ENCODE assay signal across 22 cellular contexts in genomic region chr12:48822139-48822538, GRCh38.
"Had no signal": no experiment of that assay in that cellular context is flagged by ENCODE, and none has a peak within 500 bp of the region (broad histone marks: within the 10 kb centered on the region; RNA-seq: fewer than 3 reads in every experiment).

No MANE protein-coding gene starts in this region.

- H3K9me3 ChIP-seq: mucosa of descending colon, psoas muscle, sigmoid colon, spleen, thoracic aorta, tibial nerve, upper lobe of right lung, uterus had no signal

- H3K9me3 Mint-ChIP-seq: memory B cell; natural killer cell treated with Interleukin-12 subunit alpha and Interleukin-12 subunit beta and Interleukin-15 and Interleukin-18, amount 100 ng/mL, for 72 hours; stimulated activated memory B cell treated with anti-CD40 and anti-IgM and Interleukin-4, amounts not matched to agents 10 μg/mL and 1 μg/mL and 100 μg/mL, for 72 hours had no signal

- H3K27ac Mint-ChIP-seq: memory B cell; natural killer cell treated with Interleukin-12 subunit alpha and Interleukin-12 subunit beta and Interleukin-15 and Interleukin-18, amount 100 ng/mL, for 72 hours; stimulated activated memory B cell treated with anti-CD40 and anti-IgM and Interleukin-4, amounts not matched to agents 10 μg/mL and 1 μg/mL and 100 μg/mL, for 72 hours had no signal

- H3K4me3 Mint-ChIP-seq: memory B cell; natural killer cell treated with Interleukin-12 subunit alpha and Interleukin-12 subunit beta and Interleukin-15 and Interleukin-18, amount 100 ng/mL, for 72 hours; stimulated activated memory B cell treated with anti-CD40 and anti-IgM and Interleukin-4, amounts not matched to agents 10 μg/mL and 1 μg/mL and 100 μg/mL, for 72 hours had no signal

- DNase-seq: dorsolateral prefrontal cortex; effector CD4-positive, alpha-beta T cell; head of caudate nucleus; mucosa of descending colon; naive B cell; occipital lobe; psoas muscle; right cardiac atrium; sigmoid colon; spleen; stimulated activated CD4-positive, alpha-beta T cell treated with anti-CD3 and anti-CD28 coated beads, Interleukin-4, amount 100 ng/mL, for 4 hours; stimulated activated naive CD8-positive, alpha-beta T cell treated with anti-CD3 and anti-CD28 coated beads, Interleukin-15, Interleukin-2, amounts not matched to agents 100 U/mL and 50 U/mL, for 24 hours; upper lobe of right lung; uterus had no signal

- ATAC-seq: left lobe of liver; natural killer cell treated with Interleukin-12 subunit alpha and Interleukin-12 subunit beta and Interleukin-15 and Interleukin-18, amount 100 ng/mL, for 72 hours; psoas muscle; right cardiac atrium; stimulated activated memory B cell treated with anti-CD40 and anti-IgM and Interleukin-4, amounts not matched to agents 10 μg/mL and 1 μg/mL and 100 μg/mL, for 72 hours; stimulated activated naive CD8-positive, alpha-beta T cell treated with anti-CD3 and anti-CD28 coated beads, Interleukin-15, Interleukin-2, amounts not matched to agents 100 U/mL and 50 U/mL, for 24 hours; upper lobe of right lung had no signal

- H3K79me2 ChIP-seq: parathyroid adenoma had no signal

- H3K27ac ChIP-seq: parathyroid adenoma, psoas muscle, sigmoid colon, spleen, thoracic aorta, tibial nerve, upper lobe of right lung, uterus had no signal

- H3K9ac ChIP-seq: parathyroid adenoma had no signal

- H3K27me3 ChIP-seq: dorsolateral prefrontal cortex, sigmoid colon, tibial nerve, upper lobe of right lung, uterus had no signal

- H3K4me1 ChIP-seq: psoas muscle, uterus had no signal

- H3K36me3 Mint-ChIP-seq: memory B cell; naive B cell; natural killer cell treated with Interleukin-12 subunit alpha and Interleukin-12 subunit beta and Interleukin-15 and Interleukin-18, amount 100 ng/mL, for 72 hours; stimulated activated memory B cell treated with anti-CD40 and anti-IgM and Interleukin-4, amounts not matched to agents 10 μg/mL and 1 μg/mL and 100 μg/mL, for 72 hours had no signal

- H3K4me3 ChIP-seq: lung, mucosa of descending colon, psoas muscle, sigmoid colon, spleen, thoracic aorta, tibial nerve, upper lobe of right lung, uterus had no signal

- H2AFZ ChIP-seq: parathyroid adenoma had no signal

- H3K36me3 ChIP-seq: uterus had no signal
